Comparison of ENCODE assay signal across 21 cellular contexts in genomic region chr15:73716417-73716816, GRCh38. TPM values are rescaled to one million over a fixed set of nuclear protein-coding genes. Genes with fewer than 3 reads are reported as not detected.
DNase-seq lines count a peak whose midpoint lies in the region; ATAC-seq and TF ChIP-seq lines count a peak whose summit lies in the region.
"Had no signal": no experiment of that assay in that cellular context is flagged by ENCODE, and none has a peak within 500 bp of the region (broad histone marks: within the 10 kb centered on the region; RNA-seq: fewer than 3 reads in every experiment).

No MANE protein-coding gene starts in this region.

- intact Hi-C loops in heart right ventricle (cut with DNase I), result loop anchor here in 4 of 10 donors (5.0 to 10.0 kb wide), 2 partner anchors 86 to 188 kb away; no protein-coding TSS in a partner anchor
- intact Hi-C loops in psoas muscle (cut with DNase I), result loop anchor here in 1 of 2 donors (10.0 kb wide), 1 partner anchor 188 kb away; no protein-coding TSS in a partner anchor

- H3K27me3 ChIP-seq in heart right ventricle (no peaks in the 10 kb centered on the region), psoas muscle (ENCODE audit: insufficient read depth in 3 of 3, low read length in 2 of 3) (no peaks in the 10 kb centered on the region)
- H3K27me3 ChIP-seq: adrenal gland, dorsolateral prefrontal cortex, Peyer's patch had no signal

- 45 to 61% methylated on average over 6 of the region's 6 CpGs for WGBS in heart right ventricle, 2 donors
- 54 to 64% (median 60%) methylated on average over 6 of the region's 6 CpGs for WGBS in psoas muscle, 3 donors

- H3K36me3 ChIP-seq in heart right ventricle, result peaks cover 0 to 26% (median 0%) of the 10 kb centered on the region in 9 donors
- peaks cover 0 to 20% of the 10 kb centered on the region in 2 donors for H3K36me3 ChIP-seq in psoas muscle (ENCODE audit: insufficient read depth in 1 of 2, low read depth in 1 of 2)

- TF ChIP-seq CTCF in heart right ventricle (IDR thresholded peaks at IDR 0.05) (no peak), psoas muscle (IDR thresholded peaks at IDR 0.05) (no peak)

- peak overlapping the region in 6 of 10 donors; percentile 18 to 67 (median 36) for H3K27ac ChIP-seq in heart right ventricle
- no peak overlapping the region for H3K27ac ChIP-seq in psoas muscle
- H3K27ac ChIP-seq: adrenal gland, dorsolateral prefrontal cortex, Peyer's patch had no signal

- no peak overlapping the region for H3K4me3 ChIP-seq in heart right ventricle
- no peak overlapping the region for H3K4me3 ChIP-seq in psoas muscle
- H3K4me3 ChIP-seq: adrenal gland, dorsolateral prefrontal cortex, Peyer's patch had no signal

- peaks cover 0 to 24% (median 8%) of the 10 kb centered on the region in 9 donors for H3K4me1 ChIP-seq in heart right ventricle
- peaks cover 19% of the 10 kb centered on the region for H3K4me1 ChIP-seq in psoas muscle
- H3K4me1 ChIP-seq: adrenal gland, Peyer's patch had no signal

- ATAC-seq in heart right ventricle, result peak; percentile 58 to 87 (median 78)
- peak; percentile 65 to 74 (median 69) for ATAC-seq in psoas muscle
- ATAC-seq in GM19395 (IDR thresholded peaks at IDR 0.05; ENCODE audit: unreplicated experiment), result no peak
- no peak for ATAC-seq in GM21447 (IDR thresholded peaks at IDR 0.05; ENCODE audit: unreplicated experiment)
- ATAC-seq: SK-N-SH treated with all-trans-retinoic acid at 6 μM for 48 hours had no signal

- DNase-seq in NCI-H1092 treated with DMSO at 0.1 percent for 48 hours (lab: John Stamatoyannopoulos, UW) (peak; percentile 51), NCI-H2196 treated with DMSO at 0.1 percent for 48 hours (lab: John Stamatoyannopoulos, UW; ENCODE audit: unreplicated experiment) (peak; percentile 9), heart right ventricle (peak; percentile 78), psoas muscle (no peak), occipital lobe (lab: John Stamatoyannopoulos, UW) (no peak), inferior parietal cortex (ENCODE audit: extremely low spot score) (no peak)
- DNase-seq: activated B cell treated with CpG ODN at 0.5 μM for 24 hours; activated CD4-positive, alpha-beta T cell treated with anti-CD3 and anti-CD28 coated beads, Interleukin-2, amount 50 U/mL, for 48 hours; activated effector memory CD4-positive, alpha-beta T cell treated with anti-CD3 and anti-CD28 coated beads, Interleukin-2, amount 50 U/mL, for 16 hours; adrenal gland; CD4-positive, CD25-positive, alpha-beta regulatory T cell; dorsolateral prefrontal cortex; H9; KBM-7; MV-4-11; Peyer's patch; stimulated activated CD4-positive, alpha-beta T cell treated with anti-CD3 and anti-CD28 coated beads, Interleukin-4, amount 100 ng/mL, for 1 hour had no signal

- H3K9me3 ChIP-seq in heart right ventricle (no peaks in the 10 kb centered on the region), psoas muscle (no peaks in the 10 kb centered on the region)
- H3K9me3 ChIP-seq: adrenal gland, Peyer's patch had no signal

RNA-seq across cellular contexts. Expression of gene CD276, which starts 32.2 kb away (rescaled TPM):
- total RNA-seq in heart right ventricle, result 10 to 100 TPM; 26.5 to 77.1 (median 38.1) TPM
- polyA plus RNA-seq in heart right ventricle, result 10 to 100 TPM; 34.2 to 45.1 TPM
- 1 to 10 TPM; 7.5 to 8.9 (median 8.9) TPM for total RNA-seq in psoas muscle
- polyA plus RNA-seq in psoas muscle, result 10 to 100 TPM in 1 of 3 donors, 1 to 10 TPM in 2; 7.3 to 15.0 (median 7.7) TPM
- 24.5 TPM for total RNA-seq in occipital lobe
- total RNA-seq: CD4-positive, CD25-positive, alpha-beta regulatory T cell had no signal
- polyA plus RNA-seq: CD4-positive, CD25-positive, alpha-beta regulatory T cell had no signal

RNA-seq across cellular contexts. Expression of gene INSYN1, which starts 36.7 kb away (rescaled TPM):
- total RNA-seq in heart right ventricle (100 to 1,000 TPM in 4 of 10 donors, 10 to 100 TPM in 6; 56.4 to 221 (median 74.9) TPM), psoas muscle (10 to 100 TPM in 1 of 4 donors, 1 to 10 TPM in 3; 3.8 to 10.8 (median 5.7) TPM), occipital lobe (30.1 TPM)
- polyA plus RNA-seq in heart right ventricle (100 to 1,000 TPM; 134 to 154 TPM), psoas muscle (1 to 10 TPM in 2 of 3 donors, under 1 TPM in 1; 0.42 to 2.5 (median 1.6) TPM)
- total RNA-seq: activated B cell treated with CpG ODN at 0.5 μM for 24 hours; CD4-positive, CD25-positive, alpha-beta regulatory T cell; HT-29 had no signal
- polyA plus RNA-seq: CD4-positive, CD25-positive, alpha-beta regulatory T cell had no signal

Comparison
In these comparisons a context has a peak if more than half of its experiments do, and no peak if none do; other contexts are left out.
1. DNase-seq: peak in NCI-H1092 treated with DMSO at 0.1 percent for 48 hours (single experiment), NCI-H2196 treated with DMSO at 0.1 percent for 48 hours (single experiment) and heart right ventricle (2 of 2); none in psoas muscle (0 of 2), occipital lobe (single experiment) and inferior parietal cortex (single experiment).
2. ATAC-seq: peak in heart right ventricle (8 of 8) and psoas muscle (4 of 4); none in GM19395 (single experiment) and GM21447 (single experiment).